Comparison of ENCODE assay signal across 17 cellular contexts in the genomic region with DNA sequence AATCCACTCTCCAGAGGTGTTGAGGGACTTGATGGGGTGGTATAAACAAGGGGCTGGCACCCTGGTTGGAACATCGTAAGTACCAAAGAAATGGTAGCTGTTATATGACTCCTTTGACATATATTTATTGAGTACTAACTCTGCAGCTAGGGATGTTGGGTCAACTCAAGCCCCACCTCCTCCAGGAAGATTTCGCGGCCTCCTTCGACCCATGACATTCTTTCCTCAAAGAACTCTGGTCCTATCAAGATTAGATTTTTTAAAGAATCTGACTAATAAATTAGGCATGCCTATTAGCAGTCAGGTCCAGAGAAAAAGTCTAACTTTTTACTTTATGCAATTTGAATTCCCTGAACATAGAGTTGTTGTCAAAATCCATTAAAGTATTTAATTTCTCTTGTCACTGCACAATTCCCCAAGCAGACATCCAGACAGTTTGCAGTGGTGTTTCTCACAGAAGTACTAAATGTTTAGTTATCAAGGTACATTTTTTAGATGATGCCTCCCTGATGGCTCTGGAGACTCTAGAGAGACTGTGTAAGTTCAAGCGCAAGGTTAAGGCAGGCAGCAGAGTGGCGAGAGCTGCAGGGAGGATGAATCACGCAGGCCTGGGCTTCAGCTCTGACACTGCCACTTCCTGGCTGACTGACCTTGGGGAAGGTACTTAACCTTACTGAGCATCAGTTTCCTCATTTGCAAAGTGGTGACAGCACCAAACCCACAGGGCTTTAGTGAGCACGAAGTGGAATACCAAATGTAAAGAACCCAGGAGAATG.
A peak's percentile ranks its signal among the peaks of the same experiment; 100 is the strongest.
DNase-seq lines count a peak whose midpoint lies in the region; ATAC-seq, FAIRE-seq and TF ChIP-seq lines count a peak whose summit lies in the region.
"Had no signal": no experiment of that assay in that cellular context is flagged by ENCODE, and none has a peak within 500 bp of the region (broad histone marks: within the 10 kb centered on the region; RNA-seq: fewer than 3 reads in every experiment).

No MANE protein-coding gene starts in this region.

- no peak overlapping the region for H3K9ac ChIP-seq in HUES48 (ENCODE audit: low read depth, low read length)

- no peak for TF ChIP-seq CTCF in bronchial epithelial cell (IDR thresholded peaks at IDR 0.05; ENCODE audit: insufficient read depth, low read length, severe bottlenecking)

- in situ Hi-C loops in ACHN (cut with HindIII; ENCODE audit: low pct_ligation_motif_present, low pct_unique_long_range_greater_than_20kb, low sequenced_read_pairs) = no loop called here

- H3K36me3 ChIP-seq in HUES48 (ENCODE audit: control insufficient read depth, insufficient read depth, low read length) = no peaks in the 10 kb centered on the region
- peaks cover 4% of the 10 kb centered on the region for H3K36me3 ChIP-seq in bronchial epithelial cell (ENCODE audit: control insufficient read depth, insufficient read depth, low read length)
- H3K36me3 ChIP-seq: BE2C, upper lobe of left lung had no signal

- no peak for FAIRE-seq in bronchial epithelial cell (lab: Jason Lieb, UNC)

- peak overlapping the region; percentile 1 for H3K27ac ChIP-seq in HUES48 (ENCODE audit: low read depth, low read length)
- H3K27ac ChIP-seq: hepatocyte, upper lobe of left lung had no signal

- DNase-seq in ACHN = peak; percentile 51
- peak; percentile 22 for DNase-seq in bronchial epithelial cell (ENCODE audit: low read depth)
- DNase-seq in left kidney (ENCODE audit: low read depth, low spot score) = peak; percentile 66
- no peak for DNase-seq in NCI-H2171 treated with DMSO at 0.1 percent for 48 hours (lab: John Stamatoyannopoulos, UW)
- DNase-seq in NCI-H446 treated with DMSO at 0.1 percent for 48 hours (lab: John Stamatoyannopoulos, UW) = no peak
- DNase-seq: activated CD4-positive, alpha-beta T cell treated with anti-CD3 and anti-CD28 coated beads, Interleukin-2, amount 50 U/mL, for 1 hour; activated naive CD4-positive, alpha-beta T cell treated with anti-CD3 and anti-CD28 coated beads, Interleukin-2, amount 50 U/mL, for 16 hours; BE2C; GOT3; mucosa of descending colon; NCI-H345; SIG-M5; upper lobe of left lung had no signal

- H3K4me1 ChIP-seq in HUES48 (ENCODE audit: control insufficient read depth, insufficient read depth, low read length) = peaks cover 23% of the 10 kb centered on the region
- H3K4me1 ChIP-seq: upper lobe of left lung had no signal

- ATAC-seq in GM19395 (IDR thresholded peaks at IDR 0.05; ENCODE audit: unreplicated experiment) (no peak), GM21528 (IDR thresholded peaks at IDR 0.05; ENCODE audit: low FRiP score, unreplicated experiment) (no peak)
- ATAC-seq: mucosa of descending colon had no signal

- H3K4me3 ChIP-seq in HUES48 (ENCODE audit: low read depth, low read length) (no peak overlapping the region), bronchial epithelial cell (ENCODE audit: low read depth, low read length) (no peak overlapping the region)
- H3K4me3 ChIP-seq: hepatocyte, mucosa of descending colon, upper lobe of left lung had no signal

- no peaks in the 10 kb centered on the region for H3K27me3 ChIP-seq in HUES48 (ENCODE audit: control insufficient read depth, insufficient read depth, low read length)
- no peaks in the 10 kb centered on the region for H3K27me3 ChIP-seq in bronchial epithelial cell (ENCODE audit: control insufficient read depth, insufficient read depth, low read length)
- H3K27me3 ChIP-seq: BE2C, upper lobe of left lung had no signal

- no peaks in the 10 kb centered on the region for H3K9me3 ChIP-seq in HUES48 (ENCODE audit: control insufficient read depth, insufficient read depth, low read length)
- H3K9me3 ChIP-seq: BE2C, mucosa of descending colon, upper lobe of left lung had no signal

Comparison
In these comparisons a context has a peak if more than half of its experiments do, and no peak if none do; other contexts are left out.
1. DNase-seq: peak in ACHN (single experiment), bronchial epithelial cell (single experiment) and left kidney (single experiment); none in NCI-H2171 treated with DMSO at 0.1 percent for 48 hours (single experiment) and NCI-H446 treated with DMSO at 0.1 percent for 48 hours (single experiment).